Comparison of ENCODE assay signal across 8 cellular contexts in genomic region chr19:11345122-11345752, GRCh38. TPM values are rescaled to one million over a fixed set of nuclear protein-coding genes. Genes with fewer than 3 reads are reported as not detected.
DNase-seq lines count a peak whose midpoint lies in the region; ATAC-seq, FAIRE-seq and TF ChIP-seq lines count a peak whose summit lies in the region.

No MANE protein-coding gene starts in this region.

- H3K36me3 Mint-ChIP-seq in activated T-cell treated with anti-CD3 and anti-CD28 coated beads, Interleukin-2, amount 50 U/mL, for 24 hours (ENCODE audit: low read depth) = peaks cover 20% of the 10 kb centered on the region
- peaks cover 11% of the 10 kb centered on the region for H3K36me3 Mint-ChIP-seq in activated CD8-positive, alpha-beta T cell treated with anti-CD3 and anti-CD28 coated beads for 36 hours (ENCODE audit: low read depth)

- H2AFZ ChIP-seq in keratinocyte (ENCODE audit: control insufficient read depth, low read length) = peak overlapping the region; percentile 26

- peak overlapping the region; percentile 60 for H3K4me2 ChIP-seq in keratinocyte (ENCODE audit: control insufficient read depth, extremely low read depth, insufficient read depth, low read depth, low read length)

- no peaks in the 10 kb centered on the region for H4K20me1 ChIP-seq in keratinocyte (ENCODE audit: control insufficient read depth, extremely low read depth, insufficient read depth, low read length)

- no peak for FAIRE-seq in keratinocyte (lab: Jason Lieb, UNC)

- dilution Hi-C loops in keratinocyte (cut with MboI; ENCODE audit: extremely low pct_ligation_motif_present, low sequenced_read_pairs) = no loop called here

- H3K9ac ChIP-seq in keratinocyte (ENCODE audit: control insufficient read depth, extremely low read depth, insufficient read depth, low read length) = peak overlapping the region; percentile 93

- H3K27me3 Mint-ChIP-seq in activated T-cell treated with anti-CD3 and anti-CD28 coated beads, Interleukin-2, amount 50 U/mL, for 24 hours = no peaks in the 10 kb centered on the region
- no peaks in the 10 kb centered on the region for H3K27me3 Mint-ChIP-seq in activated CD8-positive, alpha-beta T cell treated with anti-CD3 and anti-CD28 coated beads for 36 hours

- peaks cover 32% of the 10 kb centered on the region for H3K4me1 Mint-ChIP-seq in activated T-cell treated with anti-CD3 and anti-CD28 coated beads, Interleukin-2, amount 50 U/mL, for 24 hours (ENCODE audit: low read depth)
- H3K4me1 Mint-ChIP-seq in activated CD8-positive, alpha-beta T cell treated with anti-CD3 and anti-CD28 coated beads for 36 hours (ENCODE audit: low read depth) = peaks cover 24% of the 10 kb centered on the region

- peaks cover 4% of the 10 kb centered on the region for H3K9me1 ChIP-seq in keratinocyte (ENCODE audit: control insufficient read depth, extremely low read depth, insufficient read depth, low read length)

- H3K27me3 ChIP-seq in keratinocyte (ENCODE audit: control insufficient read depth, extremely low read depth, insufficient read depth, low read length) (no peaks in the 10 kb centered on the region), tibial artery (no peaks in the 10 kb centered on the region)

- H3K4me3 ChIP-seq in keratinocyte (ENCODE audit: control insufficient read depth in 2 of 3, extremely low read depth in 1 of 3, insufficient read depth in 2 of 3, low read depth in 1 of 3, low read length in 3 of 3) (peak overlapping the region; percentile 66 to 91 (median 84)), tibial artery (peak overlapping the region; percentile 83 to 85)

- peak overlapping the region; percentile 93 for H3K4me3 Mint-ChIP-seq in activated T-cell treated with anti-CD3 and anti-CD28 coated beads, Interleukin-2, amount 50 U/mL, for 24 hours
- H3K4me3 Mint-ChIP-seq in activated CD8-positive, alpha-beta T cell treated with anti-CD3 and anti-CD28 coated beads for 36 hours = peak overlapping the region; percentile 97

- no peaks in the 10 kb centered on the region for H3K79me2 ChIP-seq in keratinocyte (ENCODE audit: control insufficient read depth, insufficient read depth, low read length)

- no peaks in the 10 kb centered on the region for H3K9me3 ChIP-seq in keratinocyte (ENCODE audit: control insufficient read depth, low read depth, low read length)
- no peaks in the 10 kb centered on the region for H3K9me3 ChIP-seq in tibial artery

- H3K27ac Mint-ChIP-seq in activated T-cell treated with anti-CD3 and anti-CD28 coated beads, Interleukin-2, amount 50 U/mL, for 24 hours = peak overlapping the region; percentile 93
- peak overlapping the region; percentile 92 for H3K27ac Mint-ChIP-seq in activated CD8-positive, alpha-beta T cell treated with anti-CD3 and anti-CD28 coated beads for 36 hours

- ATAC-seq in activated CD8-positive, alpha-beta T cell treated with anti-CD3 and anti-CD28 coated beads for 36 hours = no peak
- no peak for ATAC-seq in HG02852 (IDR thresholded peaks at IDR 0.05; ENCODE audit: unreplicated experiment)

- no peak for TF ChIP-seq CTCF in activated CD8-positive, alpha-beta T cell treated with anti-CD3 and anti-CD28 coated beads for 36 hours (IDR thresholded peaks at IDR 0.05)
- no peak for TF ChIP-seq CTCF in keratinocyte (optimal IDR thresholded peaks at IDR 0.05 in 1 of 3, IDR thresholded peaks at IDR 0.05 in 1 of 3, conservative IDR thresholded peaks at IDR 0.05 in 1 of 3; ENCODE audit: extremely low read depth in 1 of 3, insufficient read depth in 2 of 3, low read length in 3 of 3)
- no peak for TF ChIP-seq CTCF in tibial artery (IDR thresholded peaks at IDR 0.05)

- POLR2A ChIA-PET in activated CD8-positive, alpha-beta T cell treated with anti-CD3 and anti-CD28 coated beads for 36 hours (lab: Charles Lee) = interaction anchor here (1.1 to 1.6 kb wide), 2 partner anchors 22 to 36 kb away, joined by 3 read pairs; no protein-coding TSS in a partner anchor

- H3K4me1 ChIP-seq in keratinocyte (ENCODE audit: control insufficient read depth, extremely low read depth, insufficient read depth, low read length) (peaks cover 23% of the 10 kb centered on the region), tibial artery (peaks cover 0 to 37% (median 32%) of the 10 kb centered on the region in 4 donors)

- H3K27ac ChIP-seq in keratinocyte (ENCODE audit: control insufficient read depth, insufficient read depth, low read length) (peak overlapping the region; percentile 95), tibial artery (peak overlapping the region; percentile 88 to 94)

- peaks cover 4% of the 10 kb centered on the region for H3K9me3 Mint-ChIP-seq in activated T-cell treated with anti-CD3 and anti-CD28 coated beads, Interleukin-2, amount 50 U/mL, for 24 hours
- H3K9me3 Mint-ChIP-seq in activated CD8-positive, alpha-beta T cell treated with anti-CD3 and anti-CD28 coated beads for 36 hours = peaks cover 8% of the 10 kb centered on the region

- DNase-seq in activated T-cell treated with anti-CD3 and anti-CD28 coated beads, Interleukin-2, amount 50 U/mL, for 24 hours = no peak
- DNase-seq in activated T-cell treated with anti-CD3 and anti-CD28 coated beads for 4 hours (no peak), keratinocyte (ENCODE audit: low read depth, low spot score) (no peak), tibial artery (no peak), NCI-H345 treated with DMSO at 0.1 percent for 48 hours (lab: John Stamatoyannopoulos, UW; ENCODE audit: unreplicated experiment) (no peak), medulla oblongata (ENCODE audit: extremely low spot score) (no peak)
- DNase-seq in activated CD8-positive, alpha-beta T cell treated with anti-CD3 and anti-CD28 coated beads for 36 hours = no peak

- intact Hi-C loops in activated CD8-positive, alpha-beta T cell treated with anti-CD3 and anti-CD28 coated beads for 36 hours (cut with micrococcal nuclease) = no loop called here
- intact Hi-C loops in tibial artery (cut with DNase I; ENCODE audit: low total_unique reads) = loop anchor here (5.0 kb wide), 1 partner anchor 37 kb away; the partner anchor contains the start of gene EPOR

- CTCF ChIA-PET in activated CD8-positive, alpha-beta T cell treated with anti-CD3 and anti-CD28 coated beads for 36 hours (lab: Charles Lee) = interaction anchor here (1.1 kb wide), 1 partner anchor 21 kb away, joined by 3 read pairs; no protein-coding TSS in a partner anchor

- H3K36me3 ChIP-seq in keratinocyte (ENCODE audit: control insufficient read depth in 2 of 2, extremely low read depth in 1 of 2, insufficient read depth in 2 of 2, low read length in 2 of 2) (peaks cover 4 to 8% of the 10 kb centered on the region in 2 experiments), tibial artery (peaks cover 0 to 24% (median 14%) of the 10 kb centered on the region in 3 donors)

RNA-seq across cellular contexts. Expression of gene TMEM205, which starts 0.8 kb away (rescaled TPM):
- total RNA-seq in activated CD8-positive, alpha-beta T cell treated with anti-CD3 and anti-CD28 coated beads for 36 hours = 10 to 100 TPM; 24.3 to 25.6 TPM
- polyA plus RNA-seq in keratinocyte = 65.5 to 107 TPM (median 91.7 TPM) in 3 replicates
- 11.6 TPM for polyA plus RNA-seq in keratinocyte (2011; ENCODE audit: low read depth)
- 104 and 173 TPM in 2 replicates for polyA plus RNA-seq in keratinocyte (2011; cell fraction: cytosol; rRNA removed)
- 138 and 164 TPM in 2 replicates for polyA plus RNA-seq in keratinocyte (2011; cell fraction: nucleus; rRNA removed)
- polyA plus RNA-seq in keratinocyte (2012; ENCODE audit: low replicate concordance) = 66.9 and 77.4 TPM in 2 replicates
- polyA minus RNA-seq in keratinocyte = 59.6 to 78.6 TPM (median 77.0 TPM) in 3 replicates
- 63.3 TPM for polyA minus RNA-seq in keratinocyte (2011; cell fraction: cytosol; rRNA and poly(A)+ RNA removed)
- 21.9 and 24.1 TPM in 2 replicates for polyA minus RNA-seq in keratinocyte (2011; cell fraction: nucleus; rRNA and poly(A)+ RNA removed)

RNA-seq across cellular contexts. Expression of gene CCDC159, which starts 1.1 kb away (rescaled TPM):
- total RNA-seq in activated CD8-positive, alpha-beta T cell treated with anti-CD3 and anti-CD28 coated beads for 36 hours = 10 to 100 TPM in 1 of 2 experiments, 1 to 10 TPM in 1; 9.7 to 10.5 TPM
- polyA plus RNA-seq in keratinocyte = 6.4 to 9.1 TPM (median 7.5 TPM) in 3 replicates
- 7.4 TPM for polyA plus RNA-seq in keratinocyte (2011; ENCODE audit: low read depth)
- polyA plus RNA-seq in keratinocyte (2011; cell fraction: cytosol; rRNA removed) = 3.3 and 4.9 TPM in 2 replicates
- 26.4 and 27.5 TPM in 2 replicates for polyA plus RNA-seq in keratinocyte (2011; cell fraction: nucleus; rRNA removed)
- 7.6 and 11.5 TPM in 2 replicates for polyA plus RNA-seq in keratinocyte (2012; ENCODE audit: low replicate concordance)
- polyA minus RNA-seq in keratinocyte = 0.89 to 5.7 TPM (median 4.7 TPM) in 3 replicates
- polyA minus RNA-seq in keratinocyte (2011; cell fraction: cytosol; rRNA and poly(A)+ RNA removed) = 7.1 TPM
- 3.4 and 7.3 TPM in 2 replicates for polyA minus RNA-seq in keratinocyte (2011; cell fraction: nucleus; rRNA and poly(A)+ RNA removed)

RNA-seq across cellular contexts. Expression of gene RAB3D, which starts 5.8 kb away (rescaled TPM):
- 1 to 10 TPM; 6.7 to 7.0 TPM for total RNA-seq in activated CD8-positive, alpha-beta T cell treated with anti-CD3 and anti-CD28 coated beads for 36 hours
- 63.1 to 99.0 TPM (median 66.0 TPM) in 3 replicates for polyA plus RNA-seq in keratinocyte
- 16.6 TPM for polyA plus RNA-seq in keratinocyte (2011; ENCODE audit: low read depth)
- 58.8 and 83.8 TPM in 2 replicates for polyA plus RNA-seq in keratinocyte (2011; cell fraction: cytosol; rRNA removed)
- 50.8 and 62.5 TPM in 2 replicates for polyA plus RNA-seq in keratinocyte (2011; cell fraction: nucleus; rRNA removed)
- polyA plus RNA-seq in keratinocyte (2012; ENCODE audit: low replicate concordance) = 25.6 and 35.3 TPM in 2 replicates
- polyA minus RNA-seq in keratinocyte = 235 to 417 TPM (median 372 TPM) in 3 replicates
- polyA minus RNA-seq in keratinocyte (2011; cell fraction: cytosol; rRNA and poly(A)+ RNA removed) = 95.5 TPM
- polyA minus RNA-seq in keratinocyte (2011; cell fraction: nucleus; rRNA and poly(A)+ RNA removed) = 37.4 and 91.4 TPM in 2 replicates

RNA-seq across cellular contexts. Expression of gene PLPPR2, which starts 10.0 kb away (rescaled TPM):
- 1 to 10 TPM; 1.2 to 1.8 TPM for total RNA-seq in activated CD8-positive, alpha-beta T cell treated with anti-CD3 and anti-CD28 coated beads for 36 hours
- polyA plus RNA-seq in keratinocyte = 3.5 to 9.1 TPM (median 5.7 TPM) in 3 replicates
- 1.7 TPM for polyA plus RNA-seq in keratinocyte (2011; ENCODE audit: low read depth)
- polyA plus RNA-seq in keratinocyte (2011; cell fraction: cytosol; rRNA removed) = 5.9 and 12.7 TPM in 2 replicates
- polyA plus RNA-seq in keratinocyte (2011; cell fraction: nucleus; rRNA removed) = 14.4 and 18.4 TPM in 2 replicates
- polyA plus RNA-seq in keratinocyte (2012; ENCODE audit: low replicate concordance) = 14.6 and 28.9 TPM in 2 replicates
- 5.0 to 12.7 TPM (median 7.2 TPM) in 3 replicates for polyA minus RNA-seq in keratinocyte
- 15.7 TPM for polyA minus RNA-seq in keratinocyte (2011; cell fraction: cytosol; rRNA and poly(A)+ RNA removed)
- polyA minus RNA-seq in keratinocyte (2011; cell fraction: nucleus; rRNA and poly(A)+ RNA removed) = 5.4 and 7.9 TPM in 2 replicates

RNA-seq across cellular contexts. Expression of gene SWSAP1, which starts 29.2 kb away (rescaled TPM):
- total RNA-seq in activated CD8-positive, alpha-beta T cell treated with anti-CD3 and anti-CD28 coated beads for 36 hours = 1 to 10 TPM; 1.5 to 1.8 TPM
- 2.1 to 2.5 TPM (median 2.2 TPM) in 3 replicates for polyA plus RNA-seq in keratinocyte
- polyA plus RNA-seq in keratinocyte (2011; ENCODE audit: low read depth) = 0.62 TPM
- polyA plus RNA-seq in keratinocyte (2011; cell fraction: cytosol; rRNA removed) = 1.4 and 2.0 TPM in 2 replicates
- 2.1 and 2.3 TPM in 2 replicates for polyA plus RNA-seq in keratinocyte (2011; cell fraction: nucleus; rRNA removed)
- polyA plus RNA-seq in keratinocyte (2012; ENCODE audit: low replicate concordance) = 2.1 and 3.2 TPM in 2 replicates
- 0.77 to 1.4 TPM (median 1.1 TPM) in 3 replicates for polyA minus RNA-seq in keratinocyte
- polyA minus RNA-seq in keratinocyte (2011; cell fraction: cytosol; rRNA and poly(A)+ RNA removed) = not detected
- 0.53 and 0.54 TPM in 2 replicates for polyA minus RNA-seq in keratinocyte (2011; cell fraction: nucleus; rRNA and poly(A)+ RNA removed)
